In genomic region chr17:48908047-48908843, GRCh38 we compare ENCODE assay signal across 7 cellular contexts. TPM values are rescaled to one million over a fixed set of nuclear protein-coding genes. Genes with fewer than 3 reads are reported as not detected.
DNase-seq lines count a peak whose midpoint lies in the region; ATAC-seq, FAIRE-seq and TF ChIP-seq lines count a peak whose summit lies in the region.

Gene UBE2Z (plus strand): TSS chr17:48908407. CDS start chr17:48908504, 97 bp downstream.

- ATAC-seq in GM18502 (IDR thresholded peaks at IDR 0.05; ENCODE audit: poor library complexity, unreplicated experiment) = peak; percentile 80
- ATAC-seq in HG02970 (IDR thresholded peaks at IDR 0.05; ENCODE audit: low FRiP score, unreplicated experiment) = peak; percentile 81

- peak within 1 kb of the TSS; percentile 99 for H3K4me3 Mint-ChIP-seq in T-helper 2 cell treated with Interferon-gamma antibody and Interleukin-4, amounts not matched to agents 5 μg/mL and 100 μg/mL, for 36 hours
- peak within 1 kb of the TSS; percentile 98 for H3K4me3 Mint-ChIP-seq in astrocyte (ENCODE audit: unreplicated experiment)

- peaks cover 39% of the 10 kb centered on the region for H3K4me1 Mint-ChIP-seq in T-helper 2 cell treated with Interferon-gamma antibody and Interleukin-4, amounts not matched to agents 5 μg/mL and 100 μg/mL, for 36 hours (ENCODE audit: low read depth)
- H3K4me1 Mint-ChIP-seq in astrocyte (ENCODE audit: low read depth, unreplicated experiment) = peaks cover 31% of the 10 kb centered on the region

- no peaks in the 10 kb centered on the region for H3K9me3 Mint-ChIP-seq in T-helper 2 cell treated with Interferon-gamma antibody and Interleukin-4, amounts not matched to agents 5 μg/mL and 100 μg/mL, for 36 hours
- H3K9me3 Mint-ChIP-seq in astrocyte (ENCODE audit: unreplicated experiment) = no peaks in the 10 kb centered on the region

- DNase-seq in NCI-H1930 (lab: John Stamatoyannopoulos, UW) (peak; percentile 92 to 94), astrocyte (ENCODE audit: low read depth) (peak; percentile 86), hepatocyte (ENCODE audit: low spot score) (peak; percentile 97), retina (peak; percentile 98)
- DNase-seq in T-helper 2 cell treated with Interferon-gamma antibody and Interleukin-4, amounts not matched to agents 5 μg/mL and 100 μg/mL, for 36 hours (ENCODE audit: low spot score) = peak; percentile 85

- FAIRE-seq in astrocyte (lab: Jason Lieb, UNC) = no peak

- peak within 1 kb of the TSS; percentile 91 for H3K27ac ChIP-seq in astrocyte (ENCODE audit: low read depth, low read length)
- peak within 1 kb of the TSS; percentile 97 for H3K27ac ChIP-seq in hepatocyte

- peak within 1 kb of the TSS; percentile 97 for H3K27ac Mint-ChIP-seq in T-helper 2 cell treated with Interferon-gamma antibody and Interleukin-4, amounts not matched to agents 5 μg/mL and 100 μg/mL, for 36 hours
- peak within 1 kb of the TSS; percentile 100 for H3K27ac Mint-ChIP-seq in astrocyte (ENCODE audit: unreplicated experiment)

- H3K27me3 Mint-ChIP-seq in T-helper 2 cell treated with Interferon-gamma antibody and Interleukin-4, amounts not matched to agents 5 μg/mL and 100 μg/mL, for 36 hours (ENCODE audit: low read depth) = no peaks in the 10 kb centered on the region
- H3K27me3 Mint-ChIP-seq in astrocyte (ENCODE audit: low read depth, unreplicated experiment) = no peaks in the 10 kb centered on the region

- H3K9me3 ChIP-seq in astrocyte (ENCODE audit: insufficient read depth, low read depth, low read length) = no peaks in the 10 kb centered on the region
- H3K9me3 ChIP-seq in hepatocyte (ENCODE audit: low read depth) = no peaks in the 10 kb centered on the region

- peak within 1 kb of the TSS; percentile 88 for H2AFZ ChIP-seq in astrocyte (ENCODE audit: low read depth, low read length)
- H2AFZ ChIP-seq in hepatocyte = peak within 1 kb of the TSS; percentile 80

- H3K79me2 ChIP-seq in astrocyte (ENCODE audit: insufficient read depth, low read length) (peaks cover 48% of the 10 kb centered on the region), hepatocyte (peaks cover 56% of the 10 kb centered on the region)

- peaks cover 40% of the 10 kb centered on the region for H4K20me1 ChIP-seq in astrocyte (ENCODE audit: insufficient read depth, low read length)
- H4K20me1 ChIP-seq in hepatocyte (ENCODE audit: insufficient read depth, poor library complexity, severe bottlenecking) = peaks cover 29% of the 10 kb centered on the region

- H3K4me1 ChIP-seq in astrocyte (ENCODE audit: insufficient read depth, low read length) (peaks cover 35% of the 10 kb centered on the region), hepatocyte (ENCODE audit: insufficient read depth) (peaks cover 25% of the 10 kb centered on the region)

- H3K36me3 ChIP-seq in astrocyte (ENCODE audit: insufficient read depth, low read length) = peaks cover 10% of the 10 kb centered on the region
- H3K36me3 ChIP-seq in hepatocyte (replicated peaks; ENCODE audit: insufficient read depth, low read depth) = no peaks in the 10 kb centered on the region

- H3K4me2 ChIP-seq in astrocyte (ENCODE audit: low read length) (peak within 1 kb of the TSS; percentile 94), hepatocyte (peak within 1 kb of the TSS; percentile 90)

- H3K4me3 ChIP-seq in astrocyte (ENCODE audit: insufficient read depth, low read depth, low read length) (peak within 1 kb of the TSS; percentile 93), hepatocyte (peak within 1 kb of the TSS; percentile 46)

- H3K9ac ChIP-seq in astrocyte (ENCODE audit: low read length) = peak within 1 kb of the TSS; percentile 92

- H3K36me3 Mint-ChIP-seq in T-helper 2 cell treated with Interferon-gamma antibody and Interleukin-4, amounts not matched to agents 5 μg/mL and 100 μg/mL, for 36 hours (ENCODE audit: low read depth) = peaks cover 33% of the 10 kb centered on the region
- peaks cover 11% of the 10 kb centered on the region for H3K36me3 Mint-ChIP-seq in astrocyte (ENCODE audit: low read depth, unreplicated experiment)

- H3K9me2 ChIP-seq in hepatocyte (replicated peaks; ENCODE audit: insufficient read depth) = no peaks in the 10 kb centered on the region

- H3K27me3 ChIP-seq in astrocyte (ENCODE audit: insufficient read depth, low read length) (no peaks in the 10 kb centered on the region), hepatocyte (no peaks in the 10 kb centered on the region)

- TF ChIP-seq CTCF in astrocyte (IDR thresholded peaks at IDR 0.05; ENCODE audit: insufficient read depth, low read depth, low read length) (no peak), hepatocyte (IDR thresholded peaks at IDR 0.05; ENCODE audit: poor library complexity) (peak; percentile 45)

- 3% methylated on average over 18 of the region's 81 CpGs for WGBS in hepatocyte (ENCODE audit: low lambda C conversion rate, missing lambda C conversion rate)

RNA-seq across cellular contexts. Expression of gene UBE2Z, which starts in this region (rescaled TPM):
- 102 and 103 TPM in 2 replicates for total RNA-seq in astrocyte
- total RNA-seq in hepatocyte = 62.3 and 63.3 TPM in 2 replicates
- 66.7 and 73.7 TPM in 2 replicates for polyA plus RNA-seq in hepatocyte

Comparison
In these comparisons a context has a peak if more than half of its experiments do, and no peak if none do; other contexts are left out.
1. Peak in every context shown above with its lines: DNase-seq, ATAC-seq, H3K4me3 ChIP-seq and H3K27ac ChIP-seq.